In genomic region chr3:170909129-170909903, GRCh38 we compare ENCODE assay signal across 8 cellular contexts. TPM values are rescaled to one million over a fixed set of nuclear protein-coding genes. Genes with fewer than 3 reads are reported as not detected.
DNase-seq lines count a peak whose midpoint lies in the region; ATAC-seq lines count a peak whose summit lies in the region.

No MANE protein-coding gene starts in this region.

- peak overlapping the region in 1 of 2 donors; percentile 96 for H3K27ac Mint-ChIP-seq in T-cell
- H3K27ac Mint-ChIP-seq in stimulated activated effector memory CD8-positive, alpha-beta T cell treated with anti-CD3 and anti-CD28 coated beads, Interleukin-12 subunit alpha, Interleukin-12 subunit beta, amount 100 ng/mL, for 72 hours, result peak overlapping the region; percentile 35

- H3K9me3 Mint-ChIP-seq in T-cell, result peaks cover 9 to 31% (median 12%) of the 10 kb centered on the region in 3 donors
- no peaks in the 10 kb centered on the region for H3K9me3 Mint-ChIP-seq in stimulated activated effector memory CD8-positive, alpha-beta T cell treated with anti-CD3 and anti-CD28 coated beads, Interleukin-12 subunit alpha, Interleukin-12 subunit beta, amount 100 ng/mL, for 72 hours

- intact Hi-C loops in left cardiac atrium (cut with DNase I), result no loop called here
- intact Hi-C loops in posterior vena cava (cut with DNase I), result no loop called here

- CTCF ChIA-PET in T-cell (lab: Charles Lee), result interaction anchor here in 1 of 2 donors (1.6 kb wide), 1 partner anchor 41 kb away, joined by 3 read pairs; no protein-coding TSS in a partner anchor

- peak overlapping the region; percentile 78 to 94 (median 93) for H3K4me3 Mint-ChIP-seq in T-cell
- H3K4me3 Mint-ChIP-seq in stimulated activated effector memory CD8-positive, alpha-beta T cell treated with anti-CD3 and anti-CD28 coated beads, Interleukin-12 subunit alpha, Interleukin-12 subunit beta, amount 100 ng/mL, for 72 hours, result peak overlapping the region; percentile 92

- no peaks in the 10 kb centered on the region for H3K36me3 Mint-ChIP-seq in T-cell
- H3K36me3 Mint-ChIP-seq in stimulated activated effector memory CD8-positive, alpha-beta T cell treated with anti-CD3 and anti-CD28 coated beads, Interleukin-12 subunit alpha, Interleukin-12 subunit beta, amount 100 ng/mL, for 72 hours, result no peaks in the 10 kb centered on the region

- ATAC-seq in T-cell (replicated peaks in 1 of 4) (no peak), left cardiac atrium (peak in 1 of 2 donors; percentile 62), HG03354 (IDR thresholded peaks at IDR 0.05; ENCODE audit: poor library complexity, severe bottlenecking, unreplicated experiment) (no peak)
- no peak for ATAC-seq in stimulated activated effector memory CD8-positive, alpha-beta T cell treated with anti-CD3 and anti-CD28 coated beads, Interleukin-12 subunit alpha, Interleukin-12 subunit beta, amount 100 ng/mL, for 72 hours

- peak; percentile 31 for DNase-seq in NCI-H2227 (lab: John Stamatoyannopoulos, UW; ENCODE audit: unreplicated experiment)
- DNase-seq in NCI-H2227 treated with DMSO at 0.1 percent for 48 hours (lab: John Stamatoyannopoulos, UW), result no peak
- DNase-seq in T-cell, result peak in 3 of 34 experiments; percentile 6 to 9 (median 6)
- peak; percentile 26 for DNase-seq in left cardiac atrium
- no peak for DNase-seq in stimulated activated effector memory CD8-positive, alpha-beta T cell treated with anti-CD3 and anti-CD28 coated beads, Interleukin-12 subunit alpha, Interleukin-12 subunit beta, amount 100 ng/mL, for 72 hours (ENCODE audit: low spot score in 2 of 2)
- no peak for DNase-seq in activated gamma-delta T cell (lab: John Stamatoyannopoulos, UW)
- no peak for DNase-seq in posterior vena cava (ENCODE audit: low spot score)

- POLR2A ChIA-PET in T-cell (lab: Charles Lee), result interaction anchor here (0.6 to 1.8 kb wide), 3 partner anchors 39 to 238 kb away, joined by 4 to 13 read pairs (median 7); partner anchors contain the start of gene RPL22L1 (in 1 of the 2)

- H3K4me1 Mint-ChIP-seq in T-cell, result peaks cover 10 to 31% (median 26%) of the 10 kb centered on the region in 3 donors
- H3K4me1 Mint-ChIP-seq in stimulated activated effector memory CD8-positive, alpha-beta T cell treated with anti-CD3 and anti-CD28 coated beads, Interleukin-12 subunit alpha, Interleukin-12 subunit beta, amount 100 ng/mL, for 72 hours, result peaks cover 14% of the 10 kb centered on the region

- no peaks in the 10 kb centered on the region for H3K27me3 Mint-ChIP-seq in T-cell

RNA-seq across cellular contexts. Expression of gene EIF5A2, which starts 0.9 kb away (rescaled TPM):
- total RNA-seq in T-cell, result 10 to 100 TPM; 10.1 to 14.1 (median 13.5) TPM
- 10 to 100 TPM in 1 of 2 donors, 1 to 10 TPM in 1; 8.5 to 13.0 TPM for total RNA-seq in left cardiac atrium
- 10 to 100 TPM; 18.1 to 21.1 TPM for total RNA-seq in posterior vena cava

RNA-seq across cellular contexts. Expression of gene RPL22L1, which starts 39.3 kb away (rescaled TPM):
- 10 to 100 TPM; 21.3 to 56.2 (median 29.9) TPM for total RNA-seq in T-cell
- 10 to 100 TPM; 19.4 to 43.2 TPM for total RNA-seq in left cardiac atrium
- total RNA-seq in posterior vena cava, result 10 to 100 TPM; 61.2 to 62.1 TPM

Comparison
In these comparisons a context has a peak if more than half of its experiments do, and no peak if none do; other contexts are left out.
1. DNase-seq: peak in NCI-H2227 (single experiment) and left cardiac atrium (single experiment); none in NCI-H2227 treated with DMSO at 0.1 percent for 48 hours (single experiment), stimulated activated effector memory CD8-positive, alpha-beta T cell treated with anti-CD3 and anti-CD28 coated beads, Interleukin-12 subunit alpha, Interleukin-12 subunit beta, amount 100 ng/mL, for 72 hours (0 of 2), activated gamma-delta T cell (single experiment) and posterior vena cava (single experiment).